In the genomic region with DNA sequence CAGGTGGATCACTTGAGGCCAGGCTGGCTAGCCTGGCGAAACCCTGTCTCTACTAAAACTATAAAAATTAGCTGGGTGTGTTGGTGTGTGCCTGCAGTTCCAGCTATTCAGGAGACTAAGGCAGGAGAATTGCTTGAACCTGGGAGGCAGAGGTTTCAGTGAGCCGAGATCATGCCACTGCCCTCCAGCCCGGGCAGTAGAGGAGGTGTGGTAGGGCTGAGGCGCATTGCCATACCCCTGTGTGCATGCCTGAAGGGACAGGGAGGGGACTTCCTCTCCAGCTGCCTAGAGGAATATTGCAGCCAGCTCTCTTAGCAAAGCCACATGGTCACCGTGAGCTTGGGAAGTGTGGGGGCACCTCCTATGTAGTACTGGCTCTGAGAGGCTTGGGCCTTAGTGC, we compare ENCODE assay signal across 14 cellular contexts. TPM values are rescaled to one million over a fixed set of nuclear protein-coding genes. Genes with fewer than 3 reads are reported as not detected.
DNase-seq lines count a peak whose midpoint lies in the region; ATAC-seq and TF ChIP-seq lines count a peak whose summit lies in the region.
"Had no signal": no experiment of that assay in that cellular context is flagged by ENCODE, and none has a peak within 500 bp of the region (broad histone marks: within the 10 kb centered on the region; RNA-seq: fewer than 3 reads in every experiment).

No MANE protein-coding gene starts in this region.

- no peaks in the 10 kb centered on the region for H3K79me2 ChIP-seq in osteoblast (ENCODE audit: insufficient read depth, low read length)

- TF ChIP-seq CTCF in glutamatergic neuron (IDR thresholded peaks at IDR 0.05; ENCODE audit: partially characterized antibody, unreplicated experiment) (no peak), osteoblast (IDR thresholded peaks at IDR 0.05; ENCODE audit: extremely low read depth, low read depth, low read length) (no peak), spleen (IDR thresholded peaks at IDR 0.05 in 8 of 11, conservative IDR thresholded peaks at IDR 0.05 in 3 of 11) (no peak), foreskin fibroblast (IDR thresholded peaks at IDR 0.05; ENCODE audit: low read depth, low read length) (no peak), natural killer cell (IDR thresholded peaks at IDR 0.05) (no peak)

- H3K4me1 ChIP-seq in osteoblast (ENCODE audit: insufficient read depth, low read length) (no peaks in the 10 kb centered on the region), spleen (no peaks in the 10 kb centered on the region)
- H3K4me1 ChIP-seq: Caco-2, HAP-1 had no signal

- TF ChIP-seq POLR2A in spleen (IDR thresholded peaks at IDR 0.05), result no peak

- H3K27ac Mint-ChIP-seq in glutamatergic neuron (ENCODE audit: unreplicated experiment) (no peak overlapping the region), natural killer cell (no peak overlapping the region)
- H3K27ac Mint-ChIP-seq: CD8-positive, alpha-beta memory T cell had no signal

- intact Hi-C loops in spleen (cut with DNase I; ENCODE audit: low total_unique reads) (no loop called here), natural killer cell (cut with micrococcal nuclease) (no loop called here)

- 80 to 89% (median 86%) methylated on average over 5 of the region's 5 CpGs for WGBS in spleen, 5 donors

- no peak overlapping the region for H3K27ac ChIP-seq in osteoblast (ENCODE audit: low read depth, low read length)
- no peak overlapping the region for H3K27ac ChIP-seq in spleen

- H3K9me3 Mint-ChIP-seq in glutamatergic neuron (ENCODE audit: unreplicated experiment), result no peaks in the 10 kb centered on the region
- H3K9me3 Mint-ChIP-seq in natural killer cell, result no peaks in the 10 kb centered on the region
- H3K9me3 Mint-ChIP-seq: CD4-positive, CD25-positive, alpha-beta regulatory T cell; CD8-positive, alpha-beta memory T cell had no signal

- H3K36me3 ChIP-seq in osteoblast (ENCODE audit: insufficient read depth, low read length), result no peaks in the 10 kb centered on the region
- no peaks in the 10 kb centered on the region for H3K36me3 ChIP-seq in spleen
- H3K36me3 ChIP-seq: BE2C, HAP-1 had no signal

- H3K4me3 ChIP-seq in osteoblast (ENCODE audit: insufficient read depth, low read length), result no peak overlapping the region
- H3K4me3 ChIP-seq in spleen, result no peak overlapping the region
- H3K4me3 ChIP-seq in foreskin fibroblast (ENCODE audit: low read depth in 1 of 2, low read length in 2 of 2), result no peak overlapping the region
- H3K4me3 ChIP-seq: HAP-1 had no signal

- no peaks in the 10 kb centered on the region for H3K36me3 Mint-ChIP-seq in glutamatergic neuron (ENCODE audit: unreplicated experiment)
- H3K36me3 Mint-ChIP-seq in natural killer cell, result no peaks in the 10 kb centered on the region
- H3K36me3 Mint-ChIP-seq: CD4-positive, CD25-positive, alpha-beta regulatory T cell; CD8-positive, alpha-beta memory T cell had no signal

- no peak overlapping the region for H2AFZ ChIP-seq in osteoblast (ENCODE audit: low read length)

- H3K27me3 ChIP-seq in osteoblast (ENCODE audit: insufficient read depth, low read length), result peaks cover 3% of the 10 kb centered on the region
- H3K27me3 ChIP-seq in spleen (replicated peaks in 1 of 7), result peaks cover 0 to 15% (median 0%) of the 10 kb centered on the region in 7 donors
- H3K27me3 ChIP-seq: BE2C had no signal

- DNase-seq in glutamatergic neuron (peak; percentile 3), osteoblast (ENCODE audit: insufficient read length, low spot score, missing footprints) (peak; percentile 73), spleen (peak; percentile 24), foreskin fibroblast (no peak), natural killer cell (no peak), NK-92 (lab: John Stamatoyannopoulos, UW; ENCODE audit: unreplicated experiment) (no peak)
- DNase-seq: ACHN; BE2C; C1 segment of cervical spinal cord; Caco-2; CD4-positive, CD25-positive, alpha-beta regulatory T cell; CD8-positive, alpha-beta memory T cell had no signal

- ATAC-seq in natural killer cell, result no peak
- no peak for ATAC-seq in HG03095 (IDR thresholded peaks at IDR 0.05; ENCODE audit: unreplicated experiment)

- no peaks in the 10 kb centered on the region for H3K9me3 ChIP-seq in osteoblast (ENCODE audit: low read depth, low read length)
- H3K9me3 ChIP-seq in spleen, result no peaks in the 10 kb centered on the region
- H3K9me3 ChIP-seq: BE2C, HAP-1 had no signal

- H3K4me3 Mint-ChIP-seq in glutamatergic neuron (ENCODE audit: unreplicated experiment) (no peak overlapping the region), natural killer cell (no peak overlapping the region)
- H3K4me3 Mint-ChIP-seq: CD4-positive, CD25-positive, alpha-beta regulatory T cell; CD8-positive, alpha-beta memory T cell had no signal

- H3K4me1 Mint-ChIP-seq in glutamatergic neuron (ENCODE audit: low read depth, unreplicated experiment) (peaks cover 4% of the 10 kb centered on the region), natural killer cell (no peaks in the 10 kb centered on the region)
- H3K4me1 Mint-ChIP-seq: CD4-positive, CD25-positive, alpha-beta regulatory T cell; CD8-positive, alpha-beta memory T cell had no signal

- peaks cover 4% of the 10 kb centered on the region for H3K27me3 Mint-ChIP-seq in glutamatergic neuron (ENCODE audit: unreplicated experiment)
- H3K27me3 Mint-ChIP-seq in natural killer cell (ENCODE audit: low read depth in 2 of 2), result peaks cover 0 to 4% of the 10 kb centered on the region in 2 donors
- H3K27me3 Mint-ChIP-seq: CD4-positive, CD25-positive, alpha-beta regulatory T cell had no signal

- H3K4me2 ChIP-seq in osteoblast (ENCODE audit: insufficient read depth, low read length), result no peak overlapping the region

- H4K20me1 ChIP-seq in osteoblast (ENCODE audit: insufficient read depth, low read length), result no peaks in the 10 kb centered on the region

RNA-seq across cellular contexts. Expression of a gene that starts 29.1 kb away (rescaled TPM):
- 93.3 TPM for total RNA-seq in glutamatergic neuron (ENCODE audit: unreplicated experiment)
- 82.8 and 87.9 TPM in 2 replicates for total RNA-seq in osteoblast
- total RNA-seq in spleen, result 10 to 100 TPM; 54.8 to 98.3 (median 70.7) TPM
- polyA plus RNA-seq in spleen, result 10 to 100 TPM; 38.4 to 72.2 (median 62.0) TPM
- 10 to 100 TPM; 33.9 to 42.2 (median 40.9) TPM for total RNA-seq in natural killer cell

Comparison
In these comparisons a context has a peak if more than half of its experiments do, and no peak if none do; other contexts are left out.
1. DNase-seq: peak in glutamatergic neuron (single experiment), osteoblast (single experiment) and spleen (single experiment); none in foreskin fibroblast (0 of 2), natural killer cell (single experiment) and NK-92 (single experiment).